In the genomic region with DNA sequence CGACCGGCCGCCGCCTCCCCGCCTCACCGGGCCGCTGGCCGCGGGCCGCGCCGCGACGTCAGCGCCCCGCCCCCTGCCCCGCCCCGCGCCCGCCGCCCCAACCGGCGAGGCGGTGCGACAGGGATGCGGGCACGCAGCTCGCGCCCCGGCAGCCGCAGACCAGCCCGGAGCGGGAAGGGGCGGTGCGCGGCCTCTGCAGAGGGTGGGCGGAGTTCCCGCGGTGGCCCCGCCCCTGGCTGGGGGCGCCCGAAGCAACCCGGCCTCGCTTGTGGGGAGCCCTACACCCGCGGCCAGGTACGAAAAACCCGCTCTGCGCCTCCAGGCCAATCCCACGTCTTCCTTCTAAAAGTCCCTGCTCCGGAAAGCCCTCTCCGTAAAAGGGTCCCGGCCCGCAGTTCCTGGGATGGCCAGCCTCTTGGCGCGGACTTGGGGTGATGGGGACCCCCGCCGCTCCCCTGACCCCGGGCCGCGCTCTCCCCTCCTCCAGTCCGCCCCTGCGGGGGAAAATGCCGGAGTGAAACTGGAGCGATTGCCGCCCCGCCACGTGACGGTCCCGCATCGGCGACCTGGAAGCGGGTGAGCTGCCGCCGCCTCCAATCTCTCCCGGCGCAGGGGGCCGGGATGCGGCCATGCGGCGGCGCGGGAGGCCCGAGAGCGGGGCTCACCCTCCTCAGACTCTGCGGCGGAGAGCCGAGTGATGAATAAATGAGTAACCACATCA, we compare ENCODE assay signal across 1 cellular context.
A peak's percentile ranks its signal among the peaks of the same experiment; 100 is the strongest.
TF ChIP-seq lines count a peak whose summit lies in the region.

A gene with protein sequence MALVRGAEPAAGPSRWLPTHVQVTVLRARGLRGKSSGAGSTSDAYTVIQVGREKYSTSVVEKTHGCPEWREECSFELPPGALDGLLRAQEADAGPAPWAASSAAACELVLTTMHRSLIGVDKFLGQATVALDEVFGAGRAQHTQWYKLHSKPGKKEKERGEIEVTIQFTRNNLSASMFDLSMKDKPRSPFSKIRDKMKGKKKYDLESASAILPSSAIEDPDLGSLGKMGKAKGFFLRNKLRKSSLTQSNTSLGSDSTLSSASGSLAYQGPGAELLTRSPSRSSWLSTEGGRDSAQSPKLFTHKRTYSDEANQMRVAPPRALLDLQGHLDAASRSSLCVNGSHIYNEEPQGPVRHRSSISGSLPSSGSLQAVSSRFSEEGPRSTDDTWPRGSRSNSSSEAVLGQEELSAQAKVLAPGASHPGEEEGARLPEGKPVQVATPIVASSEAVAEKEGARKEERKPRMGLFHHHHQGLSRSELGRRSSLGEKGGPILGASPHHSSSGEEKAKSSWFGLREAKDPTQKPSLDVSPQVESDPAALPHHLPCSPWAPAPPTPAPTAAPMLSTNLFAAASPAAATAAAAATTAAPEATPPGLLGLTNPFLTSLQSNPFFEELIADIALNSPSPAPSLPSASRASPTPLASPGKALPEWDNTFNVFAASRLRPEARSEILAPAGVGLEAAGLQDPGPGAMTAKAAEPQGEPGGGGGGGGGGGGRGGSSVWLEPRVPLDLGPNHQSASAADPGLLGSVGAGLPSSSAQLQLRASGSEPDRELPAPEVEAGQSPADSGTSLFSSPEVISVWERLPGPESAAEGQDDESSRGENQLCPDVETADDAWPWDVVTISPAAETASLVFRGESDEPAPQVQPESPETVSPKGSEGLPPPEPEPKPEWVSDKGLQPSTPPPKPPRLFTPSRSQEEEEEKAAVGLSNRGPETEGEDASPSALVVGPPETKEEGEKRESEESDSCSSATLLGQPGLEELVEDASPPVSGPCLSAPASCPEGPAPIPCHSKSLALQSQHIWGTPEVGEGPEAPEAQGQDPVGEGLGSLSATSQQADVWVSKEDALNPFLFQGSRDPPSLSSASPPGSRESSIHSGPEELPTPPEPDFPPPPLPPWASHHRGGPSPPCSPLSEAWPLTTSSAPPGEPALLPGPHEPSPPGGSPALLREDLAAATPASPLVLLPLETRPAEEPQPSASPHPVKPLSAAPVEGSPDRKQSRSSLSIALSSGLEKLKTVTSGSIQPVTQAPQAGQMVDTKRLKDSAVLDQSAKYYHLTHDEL (N-terminal part only) (minus strand): TSS at position 36 of the 721 bp plus-strand sequence. CDS start 171 bp downstream, outside the sequence.

TF ChIP-seq in K562, 482 proteins besides CTCF, POLR2A, EP300 and RAD21 (continued from another document and continues in another):
- TF ChIP-seq, protein P1, sequence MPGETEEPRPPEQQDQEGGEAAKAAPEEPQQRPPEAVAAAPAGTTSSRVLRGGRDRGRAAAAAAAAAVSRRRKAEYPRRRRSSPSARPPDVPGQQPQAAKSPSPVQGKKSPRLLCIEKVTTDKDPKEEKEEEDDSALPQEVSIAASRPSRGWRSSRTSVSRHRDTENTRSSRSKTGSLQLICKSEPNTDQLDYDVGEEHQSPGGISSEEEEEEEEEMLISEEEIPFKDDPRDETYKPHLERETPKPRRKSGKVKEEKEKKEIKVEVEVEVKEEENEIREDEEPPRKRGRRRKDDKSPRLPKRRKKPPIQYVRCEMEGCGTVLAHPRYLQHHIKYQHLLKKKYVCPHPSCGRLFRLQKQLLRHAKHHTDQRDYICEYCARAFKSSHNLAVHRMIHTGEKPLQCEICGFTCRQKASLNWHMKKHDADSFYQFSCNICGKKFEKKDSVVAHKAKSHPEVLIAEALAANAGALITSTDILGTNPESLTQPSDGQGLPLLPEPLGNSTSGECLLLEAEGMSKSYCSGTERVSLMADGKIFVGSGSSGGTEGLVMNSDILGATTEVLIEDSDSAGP (CRISPR knock-in tag; IDR thresholded peaks at IDR 0.05) = no peak
- no peak for TF ChIP-seq HDGF (IDR thresholded peaks at IDR 0.05)
- peak; percentile 48; the same call in 1 of the 2 replicates for TF ChIP-seq PHF8 (IDR thresholded peaks at IDR 0.05; ENCODE audit: borderline replicate concordance, low read length)
- TF ChIP-seq, protein P2, sequence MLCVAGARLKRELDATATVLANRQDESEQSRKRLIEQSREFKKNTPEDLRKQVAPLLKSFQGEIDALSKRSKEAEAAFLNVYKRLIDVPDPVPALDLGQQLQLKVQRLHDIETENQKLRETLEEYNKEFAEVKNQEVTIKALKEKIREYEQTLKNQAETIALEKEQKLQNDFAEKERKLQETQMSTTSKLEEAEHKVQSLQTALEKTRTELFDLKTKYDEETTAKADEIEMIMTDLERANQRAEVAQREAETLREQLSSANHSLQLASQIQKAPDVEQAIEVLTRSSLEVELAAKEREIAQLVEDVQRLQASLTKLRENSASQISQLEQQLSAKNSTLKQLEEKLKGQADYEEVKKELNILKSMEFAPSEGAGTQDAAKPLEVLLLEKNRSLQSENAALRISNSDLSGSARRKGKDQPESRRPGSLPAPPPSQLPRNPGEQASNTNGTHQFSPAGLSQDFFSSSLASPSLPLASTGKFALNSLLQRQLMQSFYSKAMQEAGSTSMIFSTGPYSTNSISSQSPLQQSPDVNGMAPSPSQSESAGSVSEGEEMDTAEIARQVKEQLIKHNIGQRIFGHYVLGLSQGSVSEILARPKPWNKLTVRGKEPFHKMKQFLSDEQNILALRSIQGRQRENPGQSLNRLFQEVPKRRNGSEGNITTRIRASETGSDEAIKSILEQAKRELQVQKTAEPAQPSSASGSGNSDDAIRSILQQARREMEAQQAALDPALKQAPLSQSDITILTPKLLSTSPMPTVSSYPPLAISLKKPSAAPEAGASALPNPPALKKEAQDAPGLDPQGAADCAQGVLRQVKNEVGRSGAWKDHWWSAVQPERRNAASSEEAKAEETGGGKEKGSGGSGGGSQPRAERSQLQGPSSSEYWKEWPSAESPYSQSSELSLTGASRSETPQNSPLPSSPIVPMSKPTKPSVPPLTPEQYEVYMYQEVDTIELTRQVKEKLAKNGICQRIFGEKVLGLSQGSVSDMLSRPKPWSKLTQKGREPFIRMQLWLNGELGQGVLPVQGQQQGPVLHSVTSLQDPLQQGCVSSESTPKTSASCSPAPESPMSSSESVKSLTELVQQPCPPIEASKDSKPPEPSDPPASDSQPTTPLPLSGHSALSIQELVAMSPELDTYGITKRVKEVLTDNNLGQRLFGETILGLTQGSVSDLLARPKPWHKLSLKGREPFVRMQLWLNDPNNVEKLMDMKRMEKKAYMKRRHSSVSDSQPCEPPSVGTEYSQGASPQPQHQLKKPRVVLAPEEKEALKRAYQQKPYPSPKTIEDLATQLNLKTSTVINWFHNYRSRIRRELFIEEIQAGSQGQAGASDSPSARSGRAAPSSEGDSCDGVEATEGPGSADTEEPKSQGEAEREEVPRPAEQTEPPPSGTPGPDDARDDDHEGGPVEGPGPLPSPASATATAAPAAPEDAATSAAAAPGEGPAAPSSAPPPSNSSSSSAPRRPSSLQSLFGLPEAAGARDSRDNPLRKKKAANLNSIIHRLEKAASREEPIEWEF (CRISPR knock-in tag; IDR thresholded peaks at IDR 0.05) = no peak
- TF ChIP-seq, protein P3, sequence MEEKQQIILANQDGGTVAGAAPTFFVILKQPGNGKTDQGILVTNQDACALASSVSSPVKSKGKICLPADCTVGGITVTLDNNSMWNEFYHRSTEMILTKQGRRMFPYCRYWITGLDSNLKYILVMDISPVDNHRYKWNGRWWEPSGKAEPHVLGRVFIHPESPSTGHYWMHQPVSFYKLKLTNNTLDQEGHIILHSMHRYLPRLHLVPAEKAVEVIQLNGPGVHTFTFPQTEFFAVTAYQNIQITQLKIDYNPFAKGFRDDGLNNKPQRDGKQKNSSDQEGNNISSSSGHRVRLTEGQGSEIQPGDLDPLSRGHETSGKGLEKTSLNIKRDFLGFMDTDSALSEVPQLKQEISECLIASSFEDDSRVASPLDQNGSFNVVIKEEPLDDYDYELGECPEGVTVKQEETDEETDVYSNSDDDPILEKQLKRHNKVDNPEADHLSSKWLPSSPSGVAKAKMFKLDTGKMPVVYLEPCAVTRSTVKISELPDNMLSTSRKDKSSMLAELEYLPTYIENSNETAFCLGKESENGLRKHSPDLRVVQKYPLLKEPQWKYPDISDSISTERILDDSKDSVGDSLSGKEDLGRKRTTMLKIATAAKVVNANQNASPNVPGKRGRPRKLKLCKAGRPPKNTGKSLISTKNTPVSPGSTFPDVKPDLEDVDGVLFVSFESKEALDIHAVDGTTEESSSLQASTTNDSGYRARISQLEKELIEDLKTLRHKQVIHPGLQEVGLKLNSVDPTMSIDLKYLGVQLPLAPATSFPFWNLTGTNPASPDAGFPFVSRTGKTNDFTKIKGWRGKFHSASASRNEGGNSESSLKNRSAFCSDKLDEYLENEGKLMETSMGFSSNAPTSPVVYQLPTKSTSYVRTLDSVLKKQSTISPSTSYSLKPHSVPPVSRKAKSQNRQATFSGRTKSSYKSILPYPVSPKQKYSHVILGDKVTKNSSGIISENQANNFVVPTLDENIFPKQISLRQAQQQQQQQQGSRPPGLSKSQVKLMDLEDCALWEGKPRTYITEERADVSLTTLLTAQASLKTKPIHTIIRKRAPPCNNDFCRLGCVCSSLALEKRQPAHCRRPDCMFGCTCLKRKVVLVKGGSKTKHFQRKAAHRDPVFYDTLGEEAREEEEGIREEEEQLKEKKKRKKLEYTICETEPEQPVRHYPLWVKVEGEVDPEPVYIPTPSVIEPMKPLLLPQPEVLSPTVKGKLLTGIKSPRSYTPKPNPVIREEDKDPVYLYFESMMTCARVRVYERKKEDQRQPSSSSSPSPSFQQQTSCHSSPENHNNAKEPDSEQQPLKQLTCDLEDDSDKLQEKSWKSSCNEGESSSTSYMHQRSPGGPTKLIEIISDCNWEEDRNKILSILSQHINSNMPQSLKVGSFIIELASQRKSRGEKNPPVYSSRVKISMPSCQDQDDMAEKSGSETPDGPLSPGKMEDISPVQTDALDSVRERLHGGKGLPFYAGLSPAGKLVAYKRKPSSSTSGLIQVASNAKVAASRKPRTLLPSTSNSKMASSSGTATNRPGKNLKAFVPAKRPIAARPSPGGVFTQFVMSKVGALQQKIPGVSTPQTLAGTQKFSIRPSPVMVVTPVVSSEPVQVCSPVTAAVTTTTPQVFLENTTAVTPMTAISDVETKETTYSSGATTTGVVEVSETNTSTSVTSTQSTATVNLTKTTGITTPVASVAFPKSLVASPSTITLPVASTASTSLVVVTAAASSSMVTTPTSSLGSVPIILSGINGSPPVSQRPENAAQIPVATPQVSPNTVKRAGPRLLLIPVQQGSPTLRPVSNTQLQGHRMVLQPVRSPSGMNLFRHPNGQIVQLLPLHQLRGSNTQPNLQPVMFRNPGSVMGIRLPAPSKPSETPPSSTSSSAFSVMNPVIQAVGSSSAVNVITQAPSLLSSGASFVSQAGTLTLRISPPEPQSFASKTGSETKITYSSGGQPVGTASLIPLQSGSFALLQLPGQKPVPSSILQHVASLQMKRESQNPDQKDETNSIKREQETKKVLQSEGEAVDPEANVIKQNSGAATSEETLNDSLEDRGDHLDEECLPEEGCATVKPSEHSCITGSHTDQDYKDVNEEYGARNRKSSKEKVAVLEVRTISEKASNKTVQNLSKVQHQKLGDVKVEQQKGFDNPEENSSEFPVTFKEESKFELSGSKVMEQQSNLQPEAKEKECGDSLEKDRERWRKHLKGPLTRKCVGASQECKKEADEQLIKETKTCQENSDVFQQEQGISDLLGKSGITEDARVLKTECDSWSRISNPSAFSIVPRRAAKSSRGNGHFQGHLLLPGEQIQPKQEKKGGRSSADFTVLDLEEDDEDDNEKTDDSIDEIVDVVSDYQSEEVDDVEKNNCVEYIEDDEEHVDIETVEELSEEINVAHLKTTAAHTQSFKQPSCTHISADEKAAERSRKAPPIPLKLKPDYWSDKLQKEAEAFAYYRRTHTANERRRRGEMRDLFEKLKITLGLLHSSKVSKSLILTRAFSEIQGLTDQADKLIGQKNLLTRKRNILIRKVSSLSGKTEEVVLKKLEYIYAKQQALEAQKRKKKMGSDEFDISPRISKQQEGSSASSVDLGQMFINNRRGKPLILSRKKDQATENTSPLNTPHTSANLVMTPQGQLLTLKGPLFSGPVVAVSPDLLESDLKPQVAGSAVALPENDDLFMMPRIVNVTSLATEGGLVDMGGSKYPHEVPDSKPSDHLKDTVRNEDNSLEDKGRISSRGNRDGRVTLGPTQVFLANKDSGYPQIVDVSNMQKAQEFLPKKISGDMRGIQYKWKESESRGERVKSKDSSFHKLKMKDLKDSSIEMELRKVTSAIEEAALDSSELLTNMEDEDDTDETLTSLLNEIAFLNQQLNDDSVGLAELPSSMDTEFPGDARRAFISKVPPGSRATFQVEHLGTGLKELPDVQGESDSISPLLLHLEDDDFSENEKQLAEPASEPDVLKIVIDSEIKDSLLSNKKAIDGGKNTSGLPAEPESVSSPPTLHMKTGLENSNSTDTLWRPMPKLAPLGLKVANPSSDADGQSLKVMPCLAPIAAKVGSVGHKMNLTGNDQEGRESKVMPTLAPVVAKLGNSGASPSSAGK (IDR thresholded peaks at IDR 0.05) = peak; percentile 73
- no peak for TF ChIP-seq NR2C2 (CRISPR knock-in tag; IDR thresholded peaks at IDR 0.05)
- TF ChIP-seq NR2C2 (tag; IDR thresholded peaks at IDR 0.05) = no peak
- no peak for TF ChIP-seq MEF2A (IDR thresholded peaks at IDR 0.05; ENCODE audit: control insufficient read depth, low read depth, low read length)
- peak; percentile 46 for TF ChIP-seq CTBP1 (IDR thresholded peaks at IDR 0.05; ENCODE audit: borderline replicate concordance)
- TF ChIP-seq KAT7 (CRISPR knock-in tag; IDR thresholded peaks at IDR 0.05; ENCODE audit: borderline replicate concordance) = no peak
- no peak for TF ChIP-seq GATAD2B (IDR thresholded peaks at IDR 0.05; ENCODE audit: borderline replicate concordance)
- TF ChIP-seq ZNF75A (CRISPR knock-in tag; IDR thresholded peaks at IDR 0.05) = no peak
- no peak for TF ChIP-seq CBX1 (IDR thresholded peaks at IDR 0.05; ENCODE audit: low read depth)
- TF ChIP-seq, protein P4, sequence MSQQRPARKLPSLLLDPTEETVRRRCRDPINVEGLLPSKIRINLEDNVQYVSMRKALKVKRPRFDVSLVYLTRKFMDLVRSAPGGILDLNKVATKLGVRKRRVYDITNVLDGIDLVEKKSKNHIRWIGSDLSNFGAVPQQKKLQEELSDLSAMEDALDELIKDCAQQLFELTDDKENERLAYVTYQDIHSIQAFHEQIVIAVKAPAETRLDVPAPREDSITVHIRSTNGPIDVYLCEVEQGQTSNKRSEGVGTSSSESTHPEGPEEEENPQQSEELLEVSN (IDR thresholded peaks at IDR 0.05; ENCODE audit: borderline replicate concordance in 1 of 2, extremely low read depth in 1 of 2, insufficient read depth in 1 of 2, insufficient read length in 1 of 2, low read depth in 1 of 2, low read length in 1 of 2, poor library complexity in 1 of 2, severe bottlenecking in 1 of 2) = peak; percentile 59 to 79
- no peak for TF ChIP-seq TEAD1 (CRISPR knock-in tag; IDR thresholded peaks at IDR 0.05)
- TF ChIP-seq SMARCC2 (IDR thresholded peaks at IDR 0.05; ENCODE audit: low read depth) = no peak
- no peak for TF ChIP-seq ZNF316 (IDR thresholded peaks at IDR 0.05)
- TF ChIP-seq YY1 (IDR thresholded peaks at IDR 0.05; ENCODE audit: borderline replicate concordance in 1 of 3, control insufficient read depth in 1 of 3, extremely low read depth in 1 of 3, insufficient read depth in 3 of 3, insufficient read length in 1 of 3, insufficient replicate concordance in 2 of 3, low read depth in 1 of 3, low read length in 2 of 3) = peak in 2 of 3 experiments; percentile 15 to 34
- TF ChIP-seq BRF1 (IDR thresholded peaks at IDR 0.05; ENCODE audit: borderline replicate concordance, extremely low read depth, insufficient read length) = no peak
- TF ChIP-seq ZNF384 (IDR thresholded peaks at IDR 0.05; ENCODE audit: low read depth, low read length) = no peak
- TF ChIP-seq, protein P5, sequence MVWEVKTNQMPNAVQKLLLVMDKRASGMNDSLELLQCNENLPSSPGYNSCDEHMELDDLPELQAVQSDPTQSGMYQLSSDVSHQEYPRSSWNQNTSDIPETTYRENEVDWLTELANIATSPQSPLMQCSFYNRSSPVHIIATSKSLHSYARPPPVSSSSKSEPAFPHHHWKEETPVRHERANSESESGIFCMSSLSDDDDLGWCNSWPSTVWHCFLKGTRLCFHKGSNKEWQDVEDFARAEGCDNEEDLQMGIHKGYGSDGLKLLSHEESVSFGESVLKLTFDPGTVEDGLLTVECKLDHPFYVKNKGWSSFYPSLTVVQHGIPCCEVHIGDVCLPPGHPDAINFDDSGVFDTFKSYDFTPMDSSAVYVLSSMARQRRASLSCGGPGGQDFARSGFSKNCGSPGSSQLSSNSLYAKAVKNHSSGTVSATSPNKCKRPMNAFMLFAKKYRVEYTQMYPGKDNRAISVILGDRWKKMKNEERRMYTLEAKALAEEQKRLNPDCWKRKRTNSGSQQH (CRISPR knock-in tag; IDR thresholded peaks at IDR 0.05) = no peak
